8 cellular contexts compared by ENCODE assay signal in genomic region chr13:99374994-99375805, GRCh38.
DNase-seq lines count a peak whose midpoint lies in the region; ATAC-seq and TF ChIP-seq lines count a peak whose summit lies in the region.

No MANE protein-coding gene starts in this region.

- H4K20me1 ChIP-seq in Karpas-422 (ENCODE audit: insufficient read depth, low read depth, low read length) = no peaks in the 10 kb centered on the region

- DNase-seq in CD8-positive, alpha-beta T cell = peak in 6 of 7 experiments; percentile 60 to 91 (median 73)
- peak; percentile 82 for DNase-seq in Karpas-422
- no peak for DNase-seq in C1 segment of cervical spinal cord (lab: John Stamatoyannopoulos, UW)
- no peak for DNase-seq in superior temporal gyrus (ENCODE audit: extremely low spot score)
- DNase-seq in SW480 (ENCODE audit: low spot score) = no peak
- DNase-seq in NCI-H748 treated with DMSO at 0.1 percent for 48 hours (lab: John Stamatoyannopoulos, UW) = no peak

- H3K4me1 Mint-ChIP-seq in CD8-positive, alpha-beta T cell (ENCODE audit: low read depth) = peaks cover 92% of the 10 kb centered on the region

- H3K9me2 ChIP-seq in Karpas-422 (replicated peaks; ENCODE audit: insufficient read depth, low read length) = no peaks in the 10 kb centered on the region

- H3K27ac ChIP-seq in CD8-positive, alpha-beta T cell (ENCODE audit: low read depth, low read length) = peak overlapping the region; percentile 85
- H3K27ac ChIP-seq in Karpas-422 (ENCODE audit: low read length) = peak overlapping the region; percentile 71
- peak overlapping the region; percentile 62 for H3K27ac ChIP-seq in duodenal mucosa (ENCODE audit: low read depth, low read length)

- POLR2A ChIA-PET in CD8-positive, alpha-beta T cell (lab: Charles Lee) = interaction anchor here (0.6 to 6.8 kb wide), 19 partner anchors 8 to 174 kb away, joined by 3 to 42 read pairs (median 5); partner anchors contain the start of gene GPR183

- peak overlapping the region; percentile 97 for H3K27ac Mint-ChIP-seq in CD8-positive, alpha-beta T cell

- no peak for TF ChIP-seq CTCF in CD8-positive, alpha-beta T cell (IDR thresholded peaks at IDR 0.05)

- H3K4me2 ChIP-seq in Karpas-422 (ENCODE audit: low read depth, low read length, poor library complexity, severe bottlenecking) = peak overlapping the region; percentile 50

- intact Hi-C loops in CD8-positive, alpha-beta T cell (cut with DNase I, micrococcal nuclease) = loop anchor here in 1 of 2 experiments (2.0 to 5.0 kb wide), 2 partner anchors 14 to 288 kb away; no protein-coding TSS in a partner anchor

- H3K4me1 ChIP-seq in CD8-positive, alpha-beta T cell (ENCODE audit: insufficient read depth, low read length) = peaks cover 75% of the 10 kb centered on the region
- H3K4me1 ChIP-seq in Karpas-422 (ENCODE audit: low read length) = peaks cover 46% of the 10 kb centered on the region
- H3K4me1 ChIP-seq in duodenal mucosa (ENCODE audit: control insufficient read depth in 1 of 2, insufficient read depth in 2 of 2, low read length in 2 of 2) = peaks cover 3 to 10% of the 10 kb centered on the region in 2 donors

- H3K4me3 ChIP-seq in CD8-positive, alpha-beta T cell (ENCODE audit: low read depth, low read length) = peak overlapping the region; percentile 18
- peak overlapping the region; percentile 29; the same call in 1 of the 2 replicates for H3K4me3 ChIP-seq in Karpas-422 (ENCODE audit: low read length)
- H3K4me3 ChIP-seq in duodenal mucosa (ENCODE audit: low read depth in 1 of 2, low read length in 2 of 2) = no peak overlapping the region

- CTCF ChIA-PET in CD8-positive, alpha-beta T cell (lab: Charles Lee) = interaction anchor here (0.7 to 6.8 kb wide), 13 partner anchors 9 to 222 kb away, joined by 3 to 50 read pairs (median 4); partner anchors contain the start of gene GPR18

- H3K9me3 Mint-ChIP-seq in CD8-positive, alpha-beta T cell = no peaks in the 10 kb centered on the region

- ATAC-seq in CD8-positive, alpha-beta T cell = peak; percentile 89
- ATAC-seq in GM21423 (IDR thresholded peaks at IDR 0.05; ENCODE audit: unreplicated experiment) = peak; percentile 46

- no peak overlapping the region for H2AFZ ChIP-seq in Karpas-422 (ENCODE audit: low read length)

- H3K9ac ChIP-seq in Karpas-422 (ENCODE audit: low read length) (no peak overlapping the region), duodenal mucosa (ENCODE audit: low read depth in 1 of 2, low read length in 2 of 2) (peak overlapping the region in 1 of 2 donors; percentile 15)

- H3K27me3 ChIP-seq in CD8-positive, alpha-beta T cell (ENCODE audit: insufficient read depth, low read length) = no peaks in the 10 kb centered on the region
- H3K27me3 ChIP-seq in Karpas-422 (ENCODE audit: low read length) = no peaks in the 10 kb centered on the region
- H3K27me3 ChIP-seq in duodenal mucosa (ENCODE audit: control insufficient read depth in 1 of 2, insufficient read depth in 2 of 2, low read length in 2 of 2) = no peaks in the 10 kb centered on the region

- H3K27me3 Mint-ChIP-seq in CD8-positive, alpha-beta T cell (ENCODE audit: low read depth) = no peaks in the 10 kb centered on the region

- no peaks in the 10 kb centered on the region for H3K79me2 ChIP-seq in Karpas-422 (ENCODE audit: low read length)

- no peaks in the 10 kb centered on the region for H3K9me3 ChIP-seq in CD8-positive, alpha-beta T cell (ENCODE audit: low read length)
- H3K9me3 ChIP-seq in Karpas-422 (ENCODE audit: low read length) (no peaks in the 10 kb centered on the region), duodenal mucosa (ENCODE audit: control insufficient read depth in 1 of 2, low read length in 2 of 2) (no peaks in the 10 kb centered on the region)

- no peaks in the 10 kb centered on the region for H3K36me3 ChIP-seq in CD8-positive, alpha-beta T cell (ENCODE audit: insufficient read depth, low read length)
- peaks cover 5% of the 10 kb centered on the region; the same call in 1 of the 2 replicates for H3K36me3 ChIP-seq in Karpas-422 (ENCODE audit: insufficient read depth, low read length)
- peaks cover 16 to 29% of the 10 kb centered on the region in 2 donors for H3K36me3 ChIP-seq in duodenal mucosa (ENCODE audit: control insufficient read depth in 1 of 2, insufficient read depth in 2 of 2, low read length in 2 of 2)

- H3K36me3 Mint-ChIP-seq in CD8-positive, alpha-beta T cell = peaks cover 64% of the 10 kb centered on the region

- peak overlapping the region; percentile 61 for H3K4me3 Mint-ChIP-seq in CD8-positive, alpha-beta T cell

Comparison
In these comparisons a context has a peak if more than half of its experiments do, and no peak if none do; other contexts are left out.
1. DNase-seq: peak in CD8-positive, alpha-beta T cell (6 of 7) and Karpas-422 (single experiment); none in C1 segment of cervical spinal cord (0 of 14), superior temporal gyrus (single experiment), SW480 (single experiment) and NCI-H748 treated with DMSO at 0.1 percent for 48 hours (single experiment).
2. H3K4me3 ChIP-seq: peak in CD8-positive, alpha-beta T cell (single experiment) and Karpas-422 (single experiment); none in duodenal mucosa (0 of 2).
3. Peak in every context shown above with its lines, with median percentiles within 50 percentile points of each other: H3K27ac ChIP-seq.